In the genomic region with DNA sequence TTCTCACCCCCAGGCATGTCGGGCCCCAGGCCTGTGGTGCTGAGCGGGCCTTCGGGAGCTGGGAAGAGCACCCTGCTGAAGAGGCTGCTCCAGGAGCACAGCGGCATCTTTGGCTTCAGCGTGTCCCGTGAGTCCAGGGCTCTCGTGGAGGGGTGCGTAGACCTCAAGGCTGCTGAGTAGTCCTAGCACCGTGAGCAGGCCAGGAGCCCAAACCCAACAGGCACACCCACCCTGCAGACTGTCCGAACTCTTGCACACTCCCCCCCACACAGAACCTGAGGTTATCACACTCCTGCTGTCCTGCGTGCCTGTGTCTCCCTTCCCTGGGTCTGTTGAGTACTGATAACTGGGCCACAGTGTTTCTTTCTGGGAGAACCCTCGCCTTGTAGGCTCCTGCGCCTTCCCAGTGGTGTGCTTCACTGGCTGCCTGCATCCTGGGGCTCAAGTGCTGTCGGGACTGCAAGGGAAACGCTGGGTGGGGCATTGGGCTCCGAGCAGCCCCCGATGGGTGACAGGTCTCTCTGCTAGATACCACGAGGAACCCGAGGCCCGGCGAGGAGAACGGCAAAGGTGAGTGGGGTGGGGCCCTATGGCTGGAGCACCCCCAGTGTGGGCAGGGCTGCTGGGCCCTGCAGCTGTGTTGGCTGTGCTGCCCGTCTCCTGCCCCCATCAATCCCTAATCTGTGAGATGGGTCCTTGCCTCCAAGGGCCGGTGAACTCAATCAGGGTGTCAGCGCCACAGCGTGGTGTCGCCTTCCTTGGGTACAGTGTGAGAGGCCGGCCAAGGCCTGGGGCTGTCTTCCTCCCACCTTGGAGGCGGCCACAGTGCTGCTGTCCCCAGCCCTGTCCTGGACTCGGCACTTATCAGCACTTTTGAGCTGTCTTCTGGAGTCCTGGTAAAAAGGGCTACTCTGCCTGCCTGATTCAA, we compare ENCODE assay signal across 1 cellular context.
A peak's percentile ranks its signal among the peaks of the same experiment; 100 is the strongest.
TF ChIP-seq lines count a peak whose summit lies in the region.

No MANE protein-coding gene starts in this region.

TF ChIP-seq in K562, 482 proteins besides CTCF, POLR2A, EP300 and RAD21 (continued from another document and continues in another):
- TF ChIP-seq, protein P1, sequence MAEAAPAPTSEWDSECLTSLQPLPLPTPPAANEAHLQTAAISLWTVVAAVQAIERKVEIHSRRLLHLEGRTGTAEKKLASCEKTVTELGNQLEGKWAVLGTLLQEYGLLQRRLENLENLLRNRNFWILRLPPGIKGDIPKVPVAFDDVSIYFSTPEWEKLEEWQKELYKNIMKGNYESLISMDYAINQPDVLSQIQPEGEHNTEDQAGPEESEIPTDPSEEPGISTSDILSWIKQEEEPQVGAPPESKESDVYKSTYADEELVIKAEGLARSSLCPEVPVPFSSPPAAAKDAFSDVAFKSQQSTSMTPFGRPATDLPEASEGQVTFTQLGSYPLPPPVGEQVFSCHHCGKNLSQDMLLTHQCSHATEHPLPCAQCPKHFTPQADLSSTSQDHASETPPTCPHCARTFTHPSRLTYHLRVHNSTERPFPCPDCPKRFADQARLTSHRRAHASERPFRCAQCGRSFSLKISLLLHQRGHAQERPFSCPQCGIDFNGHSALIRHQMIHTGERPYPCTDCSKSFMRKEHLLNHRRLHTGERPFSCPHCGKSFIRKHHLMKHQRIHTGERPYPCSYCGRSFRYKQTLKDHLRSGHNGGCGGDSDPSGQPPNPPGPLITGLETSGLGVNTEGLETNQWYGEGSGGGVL (CRISPR knock-in tag; IDR thresholded peaks at IDR 0.05), result no peak
- TF ChIP-seq HDAC3 (IDR thresholded peaks at IDR 0.05; ENCODE audit: borderline replicate concordance, partially characterized antibody) (no peak), HOXB6 (CRISPR knock-in tag; IDR thresholded peaks at IDR 0.05; ENCODE audit: borderline replicate concordance) (no peak), ADNP (tag; IDR thresholded peaks at IDR 0.05) (no peak), SREBF1 (IDR thresholded peaks at IDR 0.05; ENCODE audit: borderline replicate concordance, low read depth, low read length) (no peak), ZNF57 (CRISPR knock-in tag; IDR thresholded peaks at IDR 0.05) (no peak), FOXK1 (CRISPR knock-in tag; IDR thresholded peaks at IDR 0.05; ENCODE audit: borderline replicate concordance) (no peak), ZZZ3 (IDR thresholded peaks at IDR 0.05) (no peak), ZNF143 (CRISPR knock-in tag; IDR thresholded peaks at IDR 0.05) (no peak), SIN3B (IDR thresholded peaks at IDR 0.05; ENCODE audit: low read depth) (no peak), TBL1XR1 (IDR thresholded peaks at IDR 0.05; ENCODE audit: low read length in 2 of 2) (peak; percentile 26 to 92; a peak in 2 of 4 replicates), NEUROD1 (IDR thresholded peaks at IDR 0.05; ENCODE audit: borderline replicate concordance, low read depth, low read length, partially characterized antibody) (peak; percentile 23), ZNF197 (CRISPR knock-in tag; IDR thresholded peaks at IDR 0.05; ENCODE audit: low read depth) (no peak), MAZ (CRISPR knock-in tag; conservative IDR thresholded peaks at IDR 0.05 in 1 of 2, IDR thresholded peaks at IDR 0.05 in 1 of 2) (peak; percentile 65 to 72; a peak in 2 of 4 replicates), FOXJ3 (CRISPR knock-in tag; IDR thresholded peaks at IDR 0.05) (no peak), TRIM24 (IDR thresholded peaks at IDR 0.05) (peak; percentile 73 to 88), BCOR (IDR thresholded peaks at IDR 0.05) (peak; percentile 92), ZFP1 (CRISPR knock-in tag; IDR thresholded peaks at IDR 0.05) (no peak), SOX6 (IDR thresholded peaks at IDR 0.05) (peak; percentile 92), ZNF561 (CRISPR knock-in tag; conservative IDR thresholded peaks at IDR 0.05) (no peak), SAFB (IDR thresholded peaks at IDR 0.05; ENCODE audit: borderline replicate concordance, low read depth, low read length) (no peak; the same call in 1 of the 2 replicates), ZNF780A (CRISPR knock-in tag; IDR thresholded peaks at IDR 0.05) (no peak), ZNF316 (IDR thresholded peaks at IDR 0.05) (no peak), RFX7 (CRISPR knock-in tag; IDR thresholded peaks at IDR 0.05) (no peak), ZNF324 (CRISPR knock-in tag; IDR thresholded peaks at IDR 0.05) (no peak), MYC (IDR thresholded peaks at IDR 0.05; ENCODE audit: low read depth, low read length) (0 out of 2 replicates have a peak, but pooled peaks have one; percentile 56), MYC (CRISPR knock-in tag; IDR thresholded peaks at IDR 0.05; ENCODE audit: borderline replicate concordance, low read depth) (no peak), GATAD2A (IDR thresholded peaks at IDR 0.05) (peak; percentile 84), NFXL1 (CRISPR knock-in tag; IDR thresholded peaks at IDR 0.05) (no peak), U2AF1 (optimal IDR thresholded peaks at IDR 0.05; ENCODE audit: low read depth, low read length) (no peak), ZSCAN29 (IDR thresholded peaks at IDR 0.05) (no peak), CBFA2T2 (conservative IDR thresholded peaks at IDR 0.05) (peak; percentile 96), SRF (CRISPR knock-in tag; IDR thresholded peaks at IDR 0.05) (peak in 1 of 2 experiments; percentile 66; a peak in 1 of 4 replicates), STAT5A (IDR thresholded peaks at IDR 0.05; ENCODE audit: borderline replicate concordance, low read length) (peak; percentile 89), SRSF3 (IDR thresholded peaks at IDR 0.05; ENCODE audit: insufficient read depth, low read length) (no peak), FOXA3 (CRISPR knock-in tag; conservative IDR thresholded peaks at IDR 0.05 in 1 of 2, IDR thresholded peaks at IDR 0.05 in 1 of 2) (peak in 1 of 2 experiments; percentile 64; a peak in 1 of 4 replicates), ELF2 (CRISPR knock-in tag; IDR thresholded peaks at IDR 0.05) (no peak), MTA3 (IDR thresholded peaks at IDR 0.05; ENCODE audit: borderline replicate concordance) (peak; percentile 89; the same call in 1 of the 2 replicates), BHLHE40 (IDR thresholded peaks at IDR 0.05; ENCODE audit: low read length) (peak; percentile 94)
- TF ChIP-seq, protein P2, sequence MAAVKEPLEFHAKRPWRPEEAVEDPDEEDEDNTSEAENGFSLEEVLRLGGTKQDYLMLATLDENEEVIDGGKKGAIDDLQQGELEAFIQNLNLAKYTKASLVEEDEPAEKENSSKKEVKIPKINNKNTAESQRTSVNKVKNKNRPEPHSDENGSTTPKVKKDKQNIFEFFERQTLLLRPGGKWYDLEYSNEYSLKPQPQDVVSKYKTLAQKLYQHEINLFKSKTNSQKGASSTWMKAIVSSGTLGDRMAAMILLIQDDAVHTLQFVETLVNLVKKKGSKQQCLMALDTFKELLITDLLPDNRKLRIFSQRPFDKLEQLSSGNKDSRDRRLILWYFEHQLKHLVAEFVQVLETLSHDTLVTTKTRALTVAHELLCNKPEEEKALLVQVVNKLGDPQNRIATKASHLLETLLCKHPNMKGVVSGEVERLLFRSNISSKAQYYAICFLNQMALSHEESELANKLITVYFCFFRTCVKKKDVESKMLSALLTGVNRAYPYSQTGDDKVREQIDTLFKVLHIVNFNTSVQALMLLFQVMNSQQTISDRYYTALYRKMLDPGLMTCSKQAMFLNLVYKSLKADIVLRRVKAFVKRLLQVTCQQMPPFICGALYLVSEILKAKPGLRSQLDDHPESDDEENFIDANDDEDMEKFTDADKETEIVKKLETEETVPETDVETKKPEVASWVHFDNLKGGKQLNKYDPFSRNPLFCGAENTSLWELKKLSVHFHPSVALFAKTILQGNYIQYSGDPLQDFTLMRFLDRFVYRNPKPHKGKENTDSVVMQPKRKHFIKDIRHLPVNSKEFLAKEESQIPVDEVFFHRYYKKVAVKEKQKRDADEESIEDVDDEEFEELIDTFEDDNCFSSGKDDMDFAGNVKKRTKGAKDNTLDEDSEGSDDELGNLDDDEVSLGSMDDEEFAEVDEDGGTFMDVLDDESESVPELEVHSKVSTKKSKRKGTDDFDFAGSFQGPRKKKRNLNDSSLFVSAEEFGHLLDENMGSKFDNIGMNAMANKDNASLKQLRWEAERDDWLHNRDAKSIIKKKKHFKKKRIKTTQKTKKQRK (IDR thresholded peaks at IDR 0.05; ENCODE audit: borderline replicate concordance, low read depth, low read length), result no peak
- TF ChIP-seq, protein P3, sequence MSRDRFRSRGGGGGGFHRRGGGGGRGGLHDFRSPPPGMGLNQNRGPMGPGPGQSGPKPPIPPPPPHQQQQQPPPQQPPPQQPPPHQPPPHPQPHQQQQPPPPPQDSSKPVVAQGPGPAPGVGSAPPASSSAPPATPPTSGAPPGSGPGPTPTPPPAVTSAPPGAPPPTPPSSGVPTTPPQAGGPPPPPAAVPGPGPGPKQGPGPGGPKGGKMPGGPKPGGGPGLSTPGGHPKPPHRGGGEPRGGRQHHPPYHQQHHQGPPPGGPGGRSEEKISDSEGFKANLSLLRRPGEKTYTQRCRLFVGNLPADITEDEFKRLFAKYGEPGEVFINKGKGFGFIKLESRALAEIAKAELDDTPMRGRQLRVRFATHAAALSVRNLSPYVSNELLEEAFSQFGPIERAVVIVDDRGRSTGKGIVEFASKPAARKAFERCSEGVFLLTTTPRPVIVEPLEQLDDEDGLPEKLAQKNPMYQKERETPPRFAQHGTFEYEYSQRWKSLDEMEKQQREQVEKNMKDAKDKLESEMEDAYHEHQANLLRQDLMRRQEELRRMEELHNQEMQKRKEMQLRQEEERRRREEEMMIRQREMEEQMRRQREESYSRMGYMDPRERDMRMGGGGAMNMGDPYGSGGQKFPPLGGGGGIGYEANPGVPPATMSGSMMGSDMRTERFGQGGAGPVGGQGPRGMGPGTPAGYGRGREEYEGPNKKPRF (IDR thresholded peaks at IDR 0.05; ENCODE audit: low read depth, low read length), result no peak
- TF ChIP-seq, protein P4, sequence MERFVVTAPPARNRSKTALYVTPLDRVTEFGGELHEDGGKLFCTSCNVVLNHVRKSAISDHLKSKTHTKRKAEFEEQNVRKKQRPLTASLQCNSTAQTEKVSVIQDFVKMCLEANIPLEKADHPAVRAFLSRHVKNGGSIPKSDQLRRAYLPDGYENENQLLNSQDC (CRISPR knock-in tag; IDR thresholded peaks at IDR 0.05), result no peak
- TF ChIP-seq, protein P5, sequence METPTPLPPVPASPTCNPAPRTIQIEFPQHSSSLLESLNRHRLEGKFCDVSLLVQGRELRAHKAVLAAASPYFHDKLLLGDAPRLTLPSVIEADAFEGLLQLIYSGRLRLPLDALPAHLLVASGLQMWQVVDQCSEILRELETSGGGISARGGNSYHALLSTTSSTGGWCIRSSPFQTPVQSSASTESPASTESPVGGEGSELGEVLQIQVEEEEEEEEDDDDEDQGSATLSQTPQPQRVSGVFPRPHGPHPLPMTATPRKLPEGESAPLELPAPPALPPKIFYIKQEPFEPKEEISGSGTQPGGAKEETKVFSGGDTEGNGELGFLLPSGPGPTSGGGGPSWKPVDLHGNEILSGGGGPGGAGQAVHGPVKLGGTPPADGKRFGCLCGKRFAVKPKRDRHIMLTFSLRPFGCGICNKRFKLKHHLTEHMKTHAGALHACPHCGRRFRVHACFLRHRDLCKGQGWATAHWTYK (CRISPR knock-in tag; IDR thresholded peaks at IDR 0.05), result no peak
- TF ChIP-seq, protein P6, sequence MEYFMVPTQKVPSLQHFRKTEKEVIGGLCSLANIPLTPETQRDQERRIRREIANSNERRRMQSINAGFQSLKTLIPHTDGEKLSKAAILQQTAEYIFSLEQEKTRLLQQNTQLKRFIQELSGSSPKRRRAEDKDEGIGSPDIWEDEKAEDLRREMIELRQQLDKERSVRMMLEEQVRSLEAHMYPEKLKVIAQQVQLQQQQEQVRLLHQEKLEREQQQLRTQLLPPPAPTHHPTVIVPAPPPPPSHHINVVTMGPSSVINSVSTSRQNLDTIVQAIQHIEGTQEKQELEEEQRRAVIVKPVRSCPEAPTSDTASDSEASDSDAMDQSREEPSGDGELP (CRISPR knock-in tag; IDR thresholded peaks at IDR 0.05; ENCODE audit: borderline replicate concordance), result peak; percentile 79; the same call in 1 of the 2 replicates
- TF ChIP-seq, protein P7, sequence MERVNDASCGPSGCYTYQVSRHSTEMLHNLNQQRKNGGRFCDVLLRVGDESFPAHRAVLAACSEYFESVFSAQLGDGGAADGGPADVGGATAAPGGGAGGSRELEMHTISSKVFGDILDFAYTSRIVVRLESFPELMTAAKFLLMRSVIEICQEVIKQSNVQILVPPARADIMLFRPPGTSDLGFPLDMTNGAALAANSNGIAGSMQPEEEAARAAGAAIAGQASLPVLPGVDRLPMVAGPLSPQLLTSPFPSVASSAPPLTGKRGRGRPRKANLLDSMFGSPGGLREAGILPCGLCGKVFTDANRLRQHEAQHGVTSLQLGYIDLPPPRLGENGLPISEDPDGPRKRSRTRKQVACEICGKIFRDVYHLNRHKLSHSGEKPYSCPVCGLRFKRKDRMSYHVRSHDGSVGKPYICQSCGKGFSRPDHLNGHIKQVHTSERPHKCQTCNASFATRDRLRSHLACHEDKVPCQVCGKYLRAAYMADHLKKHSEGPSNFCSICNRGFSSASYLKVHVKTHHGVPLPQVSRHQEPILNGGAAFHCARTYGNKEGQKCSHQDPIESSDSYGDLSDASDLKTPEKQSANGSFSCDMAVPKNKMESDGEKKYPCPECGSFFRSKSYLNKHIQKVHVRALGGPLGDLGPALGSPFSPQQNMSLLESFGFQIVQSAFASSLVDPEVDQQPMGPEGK (CRISPR knock-in tag; IDR thresholded peaks at IDR 0.05; ENCODE audit: borderline replicate concordance), result no peak
- TF ChIP-seq, protein P8, sequence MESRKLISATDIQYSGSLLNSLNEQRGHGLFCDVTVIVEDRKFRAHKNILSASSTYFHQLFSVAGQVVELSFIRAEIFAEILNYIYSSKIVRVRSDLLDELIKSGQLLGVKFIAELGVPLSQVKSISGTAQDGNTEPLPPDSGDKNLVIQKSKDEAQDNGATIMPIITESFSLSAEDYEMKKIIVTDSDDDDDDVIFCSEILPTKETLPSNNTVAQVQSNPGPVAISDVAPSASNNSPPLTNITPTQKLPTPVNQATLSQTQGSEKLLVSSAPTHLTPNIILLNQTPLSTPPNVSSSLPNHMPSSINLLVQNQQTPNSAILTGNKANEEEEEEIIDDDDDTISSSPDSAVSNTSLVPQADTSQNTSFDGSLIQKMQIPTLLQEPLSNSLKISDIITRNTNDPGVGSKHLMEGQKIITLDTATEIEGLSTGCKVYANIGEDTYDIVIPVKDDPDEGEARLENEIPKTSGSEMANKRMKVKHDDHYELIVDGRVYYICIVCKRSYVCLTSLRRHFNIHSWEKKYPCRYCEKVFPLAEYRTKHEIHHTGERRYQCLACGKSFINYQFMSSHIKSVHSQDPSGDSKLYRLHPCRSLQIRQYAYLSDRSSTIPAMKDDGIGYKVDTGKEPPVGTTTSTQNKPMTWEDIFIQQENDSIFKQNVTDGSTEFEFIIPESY (CRISPR knock-in tag; IDR thresholded peaks at IDR 0.05), result no peak
- TF ChIP-seq, protein P9, sequence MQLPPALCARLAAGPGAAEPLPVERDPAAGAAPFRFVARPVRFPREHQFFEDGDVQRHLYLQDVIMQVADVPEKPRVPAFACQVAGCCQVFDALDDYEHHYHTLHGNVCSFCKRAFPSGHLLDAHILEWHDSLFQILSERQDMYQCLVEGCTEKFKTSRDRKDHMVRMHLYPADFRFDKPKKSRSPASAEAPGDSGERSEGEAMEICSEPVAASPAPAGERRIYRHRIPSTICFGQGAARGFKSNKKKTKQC (CRISPR knock-in tag; IDR thresholded peaks at IDR 0.05), result no peak
- TF ChIP-seq, protein P10, sequence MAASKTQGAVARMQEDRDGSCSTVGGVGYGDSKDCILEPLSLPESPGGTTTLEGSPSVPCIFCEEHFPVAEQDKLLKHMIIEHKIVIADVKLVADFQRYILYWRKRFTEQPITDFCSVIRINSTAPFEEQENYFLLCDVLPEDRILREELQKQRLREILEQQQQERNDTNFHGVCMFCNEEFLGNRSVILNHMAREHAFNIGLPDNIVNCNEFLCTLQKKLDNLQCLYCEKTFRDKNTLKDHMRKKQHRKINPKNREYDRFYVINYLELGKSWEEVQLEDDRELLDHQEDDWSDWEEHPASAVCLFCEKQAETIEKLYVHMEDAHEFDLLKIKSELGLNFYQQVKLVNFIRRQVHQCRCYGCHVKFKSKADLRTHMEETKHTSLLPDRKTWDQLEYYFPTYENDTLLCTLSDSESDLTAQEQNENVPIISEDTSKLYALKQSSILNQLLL (CRISPR knock-in tag; IDR thresholded peaks at IDR 0.05; ENCODE audit: borderline replicate concordance), result no peak
